ENCODE assay signal across 9 cellular contexts in genomic region chr15:62495670-62496328, GRCh38.
DNase-seq lines count a peak whose midpoint lies in the region; ATAC-seq and TF ChIP-seq lines count a peak whose summit lies in the region.
"Had no signal": no experiment of that assay in that cellular context is flagged by ENCODE, and none has a peak within 500 bp of the region (broad histone marks: within the 10 kb centered on the region; RNA-seq: fewer than 3 reads in every experiment).

No MANE protein-coding gene starts in this region.

- H3K36me3 ChIP-seq in mammary epithelial cell (ENCODE audit: insufficient read depth, low read length) (no peaks in the 10 kb centered on the region), left lung (no peaks in the 10 kb centered on the region), suprapubic skin (no peaks in the 10 kb centered on the region)

- peaks cover 4% of the 10 kb centered on the region for H3K4me1 ChIP-seq in mammary epithelial cell (ENCODE audit: insufficient read depth, low read length)
- H3K4me1 ChIP-seq in left lung = peaks cover 0 to 3% of the 10 kb centered on the region in 2 donors
- peaks cover 10% of the 10 kb centered on the region for H3K4me1 ChIP-seq in suprapubic skin

- intact Hi-C loops in mammary epithelial cell (cut with micrococcal nuclease) = no loop called here
- intact Hi-C loops in left lung (cut with DNase I) = no loop called here

- DNase-seq in HT1080 (ENCODE audit: low read depth) (peak; percentile 66), mammary epithelial cell (peak; percentile 21), left lung (peak in 1 of 2 donors; percentile 45), suprapubic skin (ENCODE audit: low spot score in 2 of 2) (no peak)
- no peak for DNase-seq in stimulated activated naive B cell treated with anti-CD40 and anti-IgM and Interleukin-4, amounts not matched to agents 10 μg/mL and 1 μg/mL and 100 μg/mL, for 72 hours

- H3K27me3 Mint-ChIP-seq in stimulated activated naive B cell treated with anti-CD40 and anti-IgM and Interleukin-4, amounts not matched to agents 10 μg/mL and 1 μg/mL and 100 μg/mL, for 72 hours = peaks cover 0 to 9% of the 10 kb centered on the region in 2 donors

- ATAC-seq in left lung (peak; percentile 85), HG02970 (IDR thresholded peaks at IDR 0.05; ENCODE audit: low FRiP score, unreplicated experiment) (no peak), GM18909 (IDR thresholded peaks at IDR 0.05; ENCODE audit: poor library complexity, unreplicated experiment) (no peak), HG02884 (IDR thresholded peaks at IDR 0.05; ENCODE audit: unreplicated experiment) (no peak)
- ATAC-seq in stimulated activated naive B cell treated with anti-CD40 and anti-IgM and Interleukin-4, amounts not matched to agents 10 μg/mL and 1 μg/mL and 100 μg/mL, for 72 hours (replicated peaks) = no peak
- ATAC-seq: GM12878 had no signal

- no peak for TF ChIP-seq POLR2A in suprapubic skin (IDR thresholded peaks at IDR 0.05)

- WGBS in mammary epithelial cell (ENCODE audit: low coverage, missing lambda C conversion rate) = 78% methylated on average over 5 of the region's 5 CpGs
- WGBS in suprapubic skin = 28% methylated on average over 5 of the region's 5 CpGs

- no peaks in the 10 kb centered on the region for H3K79me2 ChIP-seq in mammary epithelial cell (ENCODE audit: insufficient read depth, low read length)

- H3K27ac ChIP-seq in mammary epithelial cell (ENCODE audit: insufficient read depth, low read depth, low read length) (no peak overlapping the region), left lung (peak overlapping the region in 1 of 2 donors; percentile 53), suprapubic skin (peak overlapping the region; percentile 28)

- H3K9ac ChIP-seq in mammary epithelial cell (ENCODE audit: insufficient read depth, low read length) = no peak overlapping the region

- no peaks in the 10 kb centered on the region for H4K20me1 ChIP-seq in mammary epithelial cell (ENCODE audit: insufficient read depth, low read length)

- H2AFZ ChIP-seq in mammary epithelial cell (ENCODE audit: low read depth, low read length) = no peak overlapping the region

- TF ChIP-seq CTCF in mammary epithelial cell (conservative IDR thresholded peaks at IDR 0.05 in 1 of 2, IDR thresholded peaks at IDR 0.05 in 1 of 2; ENCODE audit: extremely low read depth in 1 of 2, insufficient read depth in 1 of 2, low read depth in 1 of 2, low read length in 2 of 2) (no peak), left lung (IDR thresholded peaks at IDR 0.05) (no peak), suprapubic skin (IDR thresholded peaks at IDR 0.05) (no peak)

- H3K4me3 ChIP-seq in mammary epithelial cell (replicated peaks in 1 of 3; ENCODE audit: insufficient read depth in 1 of 3, low read depth in 2 of 3, low read length in 3 of 3) = no peak overlapping the region
- no peak overlapping the region for H3K4me3 ChIP-seq in left lung
- no peak overlapping the region for H3K4me3 ChIP-seq in suprapubic skin
- H3K4me3 ChIP-seq: GM12878 had no signal

- H3K4me3 Mint-ChIP-seq in stimulated activated naive B cell treated with anti-CD40 and anti-IgM and Interleukin-4, amounts not matched to agents 10 μg/mL and 1 μg/mL and 100 μg/mL, for 72 hours = no peak overlapping the region

- H3K36me3 Mint-ChIP-seq in stimulated activated naive B cell treated with anti-CD40 and anti-IgM and Interleukin-4, amounts not matched to agents 10 μg/mL and 1 μg/mL and 100 μg/mL, for 72 hours = no peaks in the 10 kb centered on the region

- no TSS peak for BruUV-seq in mammary epithelial cell (replicated peaks; lab: Mats Ljungman, UMichigan)

- in situ Hi-C loops in mammary epithelial cell (cut with MboI; ENCODE audit: low sequenced_read_pairs in 2 of 2) = no loop called here

- CTCF ChIA-PET in mammary epithelial cell (lab: Charles Lee; ENCODE audit: low non-redundant PET) = interaction anchor here (0.7 kb wide), 1 partner anchor 73 kb away, joined by 13 read pairs; no protein-coding TSS in a partner anchor

- H3K27ac Mint-ChIP-seq in stimulated activated naive B cell treated with anti-CD40 and anti-IgM and Interleukin-4, amounts not matched to agents 10 μg/mL and 1 μg/mL and 100 μg/mL, for 72 hours = no peak overlapping the region

- H3K27me3 ChIP-seq in mammary epithelial cell (ENCODE audit: insufficient read depth, low read length) (no peaks in the 10 kb centered on the region), left lung (no peaks in the 10 kb centered on the region), suprapubic skin (no peaks in the 10 kb centered on the region)

- TF ChIP-seq EP300 in suprapubic skin (IDR thresholded peaks at IDR 0.05) = no peak

- H3K4me2 ChIP-seq in mammary epithelial cell (ENCODE audit: insufficient read depth, low read depth, low read length) = no peak overlapping the region

- H3K9me3 Mint-ChIP-seq in stimulated activated naive B cell treated with anti-CD40 and anti-IgM and Interleukin-4, amounts not matched to agents 10 μg/mL and 1 μg/mL and 100 μg/mL, for 72 hours = no peaks in the 10 kb centered on the region

- H3K4me1 Mint-ChIP-seq in stimulated activated naive B cell treated with anti-CD40 and anti-IgM and Interleukin-4, amounts not matched to agents 10 μg/mL and 1 μg/mL and 100 μg/mL, for 72 hours = no peaks in the 10 kb centered on the region

- dilution Hi-C loops in mammary epithelial cell (cut with HindIII; ENCODE audit: low sequenced_read_pairs) = no loop called here

- H3K9me3 ChIP-seq in mammary epithelial cell (replicated peaks; ENCODE audit: insufficient read depth, low read length) (no peaks in the 10 kb centered on the region), left lung (no peaks in the 10 kb centered on the region), suprapubic skin (no peaks in the 10 kb centered on the region)

Comparison
In these comparisons a context has a peak if more than half of its experiments do, and no peak if none do; other contexts are left out.
1. DNase-seq: peak in HT1080 (single experiment) and mammary epithelial cell (single experiment); none in suprapubic skin (0 of 2) and stimulated activated naive B cell treated with anti-CD40 and anti-IgM and Interleukin-4, amounts not matched to agents 10 μg/mL and 1 μg/mL and 100 μg/mL, for 72 hours (single experiment).